Comparison of ENCODE assay signal across 1 cellular context in the genomic region with DNA sequence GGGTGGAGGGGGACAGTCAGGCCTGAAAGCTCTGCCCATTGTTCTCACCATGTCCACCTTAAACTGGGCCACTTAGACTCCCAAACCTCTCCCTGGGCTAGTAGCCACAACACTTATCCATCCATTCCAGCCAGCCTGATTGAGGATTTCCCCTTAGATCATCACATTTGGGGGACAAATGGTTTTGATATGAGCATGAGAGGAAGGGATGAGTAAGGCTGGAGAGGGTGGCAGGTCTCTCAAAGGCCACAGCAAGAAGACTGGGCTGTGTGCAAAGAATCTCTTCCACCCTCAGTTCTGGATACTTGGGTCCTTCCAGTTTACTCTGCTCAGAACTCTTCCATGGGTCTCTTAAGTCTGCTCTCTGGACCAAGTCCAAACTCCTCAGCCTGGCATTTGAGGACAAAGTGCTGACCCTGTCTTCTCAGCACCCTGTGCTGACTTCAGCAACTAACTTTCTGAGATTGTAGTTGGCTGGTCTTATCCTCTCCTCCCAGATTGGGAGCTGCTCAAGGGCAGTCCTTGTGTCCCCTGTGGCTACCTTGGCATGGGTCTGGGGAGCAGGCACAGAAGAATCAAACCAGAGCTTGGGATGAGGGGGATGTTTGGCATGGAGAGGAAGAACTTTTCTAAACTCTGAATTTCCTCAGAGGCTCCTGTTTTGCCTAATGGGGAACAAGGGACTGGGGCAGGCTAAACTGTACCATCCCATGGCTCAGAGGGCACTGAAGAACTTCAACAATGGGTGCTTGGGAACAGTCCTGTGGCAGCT.
TF ChIP-seq lines count a peak whose summit lies in the region.

No MANE protein-coding gene starts in this region.

TF ChIP-seq in H1, 55 proteins besides CTCF, POLR2A, EP300 and RAD21:
- TF ChIP-seq TEAD4 (IDR thresholded peaks at IDR 0.05; ENCODE audit: low read depth, low read length) = no peak
- no peak for TF ChIP-seq RFX5 (IDR thresholded peaks at IDR 0.05; ENCODE audit: borderline replicate concordance, low read depth, low read length)
- TF ChIP-seq RNF2 (IDR thresholded peaks at IDR 0.05; ENCODE audit: borderline replicate concordance, low read depth, low read length, missing control alignments, poor library complexity, severe bottlenecking) = no peak
- no peak for TF ChIP-seq GTF2F1 (IDR thresholded peaks at IDR 0.05; ENCODE audit: borderline replicate concordance, low read depth, low read length)
- TF ChIP-seq CBX8 (IDR thresholded peaks at IDR 0.05; ENCODE audit: borderline replicate concordance, low read depth, low read length) = no peak
- TF ChIP-seq YY1 (IDR thresholded peaks at IDR 0.05; ENCODE audit: low read depth, low read length) = no peak
- no peak for TF ChIP-seq HDAC2 (IDR thresholded peaks at IDR 0.05; ENCODE audit: borderline replicate concordance in 1 of 2, low read depth in 2 of 2, low read length in 2 of 2)
- no peak for TF ChIP-seq KDM4A (IDR thresholded peaks at IDR 0.05; ENCODE audit: low read depth, low read length, severe bottlenecking)
- TF ChIP-seq SIN3A (conservative IDR thresholded peaks at IDR 0.05 in 1 of 2, IDR thresholded peaks at IDR 0.05 in 1 of 2; ENCODE audit: low read depth in 1 of 2, low read length in 2 of 2) = no peak
- TF ChIP-seq FOSL1 (IDR thresholded peaks at IDR 0.05; ENCODE audit: insufficient read depth, low read depth, low read length) = no peak
- TF ChIP-seq CEBPB (IDR thresholded peaks at IDR 0.05; ENCODE audit: low read depth, low read length) = no peak
- no peak for TF ChIP-seq BRCA1 (IDR thresholded peaks at IDR 0.05; ENCODE audit: low read depth, low read length)
- TF ChIP-seq BCL11A (IDR thresholded peaks at IDR 0.05; ENCODE audit: low read depth in 2 of 2, low read length in 2 of 2) = no peak
- TF ChIP-seq SP4 (IDR thresholded peaks at IDR 0.05; ENCODE audit: low read length) = no peak
- TF ChIP-seq ZNF274 (IDR thresholded peaks at IDR 0.05; ENCODE audit: borderline replicate concordance, extremely low read depth, low read length) = no peak
- no peak for TF ChIP-seq CREB1 (IDR thresholded peaks at IDR 0.05)
- no peak for TF ChIP-seq TCF12 (IDR thresholded peaks at IDR 0.05; ENCODE audit: low read depth, low read length)
- TF ChIP-seq ASH2L (IDR thresholded peaks at IDR 0.05; ENCODE audit: low read length) = no peak
- no peak for TF ChIP-seq TAF1 (IDR thresholded peaks at IDR 0.05; ENCODE audit: low read depth, low read length)
